Comparison of ENCODE assay signal across 12 cellular contexts in genomic region chr14:99264691-99265090, GRCh38. TPM values are rescaled to one million over a fixed set of nuclear protein-coding genes. Genes with fewer than 3 reads are reported as not detected.
DNase-seq lines count a peak whose midpoint lies in the region; ATAC-seq and TF ChIP-seq lines count a peak whose summit lies in the region.
"Had no signal": no experiment of that assay in that cellular context is flagged by ENCODE, and none has a peak within 500 bp of the region (broad histone marks: within the 10 kb centered on the region; RNA-seq: fewer than 3 reads in every experiment).

No MANE protein-coding gene starts in this region.

- no peak for TF ChIP-seq EP300 in tibial nerve (IDR thresholded peaks at IDR 0.05)

- ATAC-seq in DND-41 (ENCODE audit: insufficient read depth, low read depth), result no peak
- no peak for ATAC-seq in naive thymus-derived CD4-positive, alpha-beta T cell

- peaks cover 82 to 100% (median 99%) of the 10 kb centered on the region in 11 experiments for H3K27me3 ChIP-seq in BLaER1 treated with 17β-estradiol and CSF1 and Interleukin-3, amounts not matched to agents 10 nM and 100 nM
- H3K27me3 ChIP-seq in DND-41 (ENCODE audit: insufficient read depth, low read length, poor library complexity) (no peaks in the 10 kb centered on the region), GM23248 (replicated peaks; ENCODE audit: insufficient read depth) (peaks cover 81% of the 10 kb centered on the region), tibial nerve (peaks cover 0 to 99% of the 10 kb centered on the region in 2 donors)
- H3K27me3 ChIP-seq in naive thymus-derived CD4-positive, alpha-beta T cell (ENCODE audit: control insufficient read depth in 2 of 2, insufficient read depth in 2 of 2, low read length in 2 of 2), result no peaks in the 10 kb centered on the region

- no peaks in the 10 kb centered on the region for H3K9me3 Mint-ChIP-seq in activated naive CD8-positive, alpha-beta T cell (ENCODE audit: low read depth)
- H3K9me3 Mint-ChIP-seq in naive thymus-derived CD4-positive, alpha-beta T cell, result peaks cover 0 to 16% (median 0%) of the 10 kb centered on the region in 11 donors
- H3K9me3 Mint-ChIP-seq: neural crest cell had no signal

- H3K4me3 ChIP-seq in BLaER1 treated with 17β-estradiol and CSF1 and Interleukin-3, amounts not matched to agents 10 nM and 100 nM, result no peak overlapping the region
- H3K4me3 ChIP-seq in DND-41 (ENCODE audit: low read depth in 1 of 2, low read length in 2 of 2) (peak overlapping the region; percentile 7 to 69; a peak in 3 of 4 replicates), GM23248 (no peak overlapping the region), tibial nerve (no peak overlapping the region)
- peak overlapping the region; percentile 90 for H3K4me3 ChIP-seq in naive thymus-derived CD4-positive, alpha-beta T cell (ENCODE audit: low read length)

- H3K36me3 Mint-ChIP-seq in activated naive CD8-positive, alpha-beta T cell, result no peaks in the 10 kb centered on the region
- peaks cover 17 to 94% (median 78%) of the 10 kb centered on the region in 5 donors for H3K36me3 Mint-ChIP-seq in naive thymus-derived CD4-positive, alpha-beta T cell

- peak overlapping the region; percentile 98 for H3K4me3 Mint-ChIP-seq in activated naive CD8-positive, alpha-beta T cell
- H3K4me3 Mint-ChIP-seq in naive thymus-derived CD4-positive, alpha-beta T cell, result peak overlapping the region; percentile 92 to 100 (median 94)
- H3K4me3 Mint-ChIP-seq: B cell, neural crest cell had no signal

- H3K4me2 ChIP-seq in BLaER1 treated with 17β-estradiol and CSF1 and Interleukin-3, amounts not matched to agents 10 nM and 100 nM, result peak overlapping the region in 8 of 11 experiments; percentile 63 to 97 (median 74); a peak in 12 of 22 replicates
- peak overlapping the region; percentile 70 for H3K4me2 ChIP-seq in DND-41 (ENCODE audit: insufficient read depth, low read length)
- H3K4me2 ChIP-seq in GM23248 (ENCODE audit: unreplicated experiment), result no peak overlapping the region

- H2AFZ ChIP-seq in DND-41 (ENCODE audit: low read depth, low read length), result no peak overlapping the region
- no peak overlapping the region for H2AFZ ChIP-seq in GM23248

- POLR2A ChIA-PET in naive thymus-derived CD4-positive, alpha-beta T cell (lab: Charles Lee), result interaction anchor here (0.6 to 19.1 kb wide), 13 partner anchors 26 to 1287 kb away, joined by 3 to 1374 read pairs (median 11); no protein-coding TSS in a partner anchor

- intact Hi-C loops in naive thymus-derived CD4-positive, alpha-beta T cell (cut with micrococcal nuclease), result loop anchor here (1.0 to 10.0 kb wide), 8 partner anchors 280 to 1662 kb away; partner anchors contain the start of gene EVL (in 1 of the 2)

- no peaks in the 10 kb centered on the region for H3K9me3 ChIP-seq in BLaER1 treated with 17β-estradiol and CSF1 and Interleukin-3, amounts not matched to agents 10 nM and 100 nM (replicated peaks in 1 of 11)
- H3K9me3 ChIP-seq in DND-41 (ENCODE audit: insufficient read depth, low read length, severe bottlenecking) (no peaks in the 10 kb centered on the region), GM23248 (ENCODE audit: low read depth) (no peaks in the 10 kb centered on the region), tibial nerve (no peaks in the 10 kb centered on the region)
- H3K9me3 ChIP-seq in naive thymus-derived CD4-positive, alpha-beta T cell (ENCODE audit: control insufficient read depth in 2 of 3, low read length in 3 of 3), result no peaks in the 10 kb centered on the region

- CTCF ChIA-PET in naive thymus-derived CD4-positive, alpha-beta T cell (lab: Charles Lee), result interaction anchor here (0.6 to 4.2 kb wide), 10 partner anchors 20 to 1131 kb away, joined by 3 to 53 read pairs (median 8); no protein-coding TSS in a partner anchor

- TF ChIP-seq CTCF in DND-41 (IDR thresholded peaks at IDR 0.05; ENCODE audit: borderline replicate concordance, extremely low read depth, low read length, poor library complexity, severe bottlenecking) (no peak), tibial nerve (IDR thresholded peaks at IDR 0.05) (no peak)

- peaks cover 87% of the 10 kb centered on the region for H3K4me1 Mint-ChIP-seq in activated naive CD8-positive, alpha-beta T cell (ENCODE audit: low read depth)
- H3K4me1 Mint-ChIP-seq in naive thymus-derived CD4-positive, alpha-beta T cell, result peaks cover 55 to 84% (median 71%) of the 10 kb centered on the region in 7 donors

- no peaks in the 10 kb centered on the region for H3F3A ChIP-seq in GM23248 (ENCODE audit: insufficient read depth)

- no peaks in the 10 kb centered on the region for H3K9me2 ChIP-seq in GM23248 (ENCODE audit: insufficient read depth)

- no peak for DNase-seq in DND-41
- DNase-seq in naive thymus-derived CD4-positive, alpha-beta T cell, result peak in 6 of 9 donors; percentile 13 to 37 (median 34)
- DNase-seq in GM23248, result no peak
- DNase-seq in DMS 273 (lab: John Stamatoyannopoulos, UW; ENCODE audit: unreplicated experiment), result no peak
- DNase-seq in tibial nerve (ENCODE audit: low spot score in 2 of 2), result no peak
- DNase-seq: Karpas-422; stimulated activated CD4-positive, alpha-beta T cell treated with anti-CD3 and anti-CD28 coated beads, Interleukin-4, amount 100 ng/mL, for 4 hours had no signal

- H3K36me3 ChIP-seq in BLaER1 treated with 17β-estradiol and CSF1 and Interleukin-3, amounts not matched to agents 10 nM and 100 nM, result no peaks in the 10 kb centered on the region
- H3K36me3 ChIP-seq in DND-41 (ENCODE audit: insufficient read depth, low read length) (peaks cover 74% of the 10 kb centered on the region), GM23248 (ENCODE audit: low read depth) (no peaks in the 10 kb centered on the region), tibial nerve (no peaks in the 10 kb centered on the region)
- H3K36me3 ChIP-seq in naive thymus-derived CD4-positive, alpha-beta T cell (ENCODE audit: control insufficient read depth in 2 of 3, insufficient read depth in 3 of 3, low read length in 3 of 3), result peaks cover 0 to 24% (median 9%) of the 10 kb centered on the region in 3 experiments

- 11 to 13% methylated on average over 11 of the region's 11 CpGs for WGBS in GM23248 (ENCODE audit: low coverage in 1 of 2, low lambda C conversion rate in 2 of 2, missing lambda C conversion rate in 2 of 2), 2 experiments
- 45% methylated on average over 11 of the region's 11 CpGs for WGBS in tibial nerve, 2 donors

- H3K9ac ChIP-seq in BLaER1 treated with 17β-estradiol and CSF1 and Interleukin-3, amounts not matched to agents 10 nM and 100 nM, result peak overlapping the region in 3 of 11 experiments; percentile 4 to 24 (median 19); a peak in 1 of 22 replicates
- H3K9ac ChIP-seq in DND-41 (ENCODE audit: low read depth, low read length) (peak overlapping the region; percentile 85), GM23248 (no peak overlapping the region)

- H3K79me2 ChIP-seq in DND-41 (ENCODE audit: insufficient read depth, low read length), result peaks cover 100% of the 10 kb centered on the region
- H3K79me2 ChIP-seq in GM23248 (ENCODE audit: insufficient read depth), result no peaks in the 10 kb centered on the region

- H3K27me3 Mint-ChIP-seq in activated naive CD8-positive, alpha-beta T cell, result no peaks in the 10 kb centered on the region
- H3K27me3 Mint-ChIP-seq in naive thymus-derived CD4-positive, alpha-beta T cell, result peaks cover 0 to 4% (median 0%) of the 10 kb centered on the region in 5 donors

- TF ChIP-seq POLR2A in tibial nerve (IDR thresholded peaks at IDR 0.05), result no peak

- H3K27ac ChIP-seq in BLaER1 treated with 17β-estradiol and CSF1 and Interleukin-3, amounts not matched to agents 10 nM and 100 nM, result no peak overlapping the region
- H3K27ac ChIP-seq in DND-41 (ENCODE audit: low read length) (peak overlapping the region; percentile 86), GM23248 (no peak overlapping the region), tibial nerve (peak overlapping the region in 1 of 4 donors; percentile 47)
- H3K27ac ChIP-seq in naive thymus-derived CD4-positive, alpha-beta T cell (ENCODE audit: low read depth, low read length), result peak overlapping the region; percentile 98

- H3K4me1 ChIP-seq in BLaER1 treated with 17β-estradiol and CSF1 and Interleukin-3, amounts not matched to agents 10 nM and 100 nM, result peaks cover 35 to 86% (median 74%) of the 10 kb centered on the region in 10 experiments
- H3K4me1 ChIP-seq in DND-41 (ENCODE audit: insufficient read depth, low read length), result peaks cover 70% of the 10 kb centered on the region
- H3K4me1 ChIP-seq in naive thymus-derived CD4-positive, alpha-beta T cell (ENCODE audit: control insufficient read depth in 2 of 2, insufficient read depth in 2 of 2, low read length in 2 of 2), result peaks cover 33 to 57% of the 10 kb centered on the region in 2 donors
- H3K4me1 ChIP-seq in GM23248 (ENCODE audit: insufficient read depth), result no peaks in the 10 kb centered on the region
- H3K4me1 ChIP-seq in tibial nerve, result peaks cover 0 to 14% (median 0%) of the 10 kb centered on the region in 4 donors

- in situ Hi-C loops in GM23248 (cut with MboI), result loop anchor here (25.0 kb wide), 1 partner anchor 1127 kb away; no protein-coding TSS in a partner anchor

- peak overlapping the region; percentile 99 for H3K27ac Mint-ChIP-seq in activated naive CD8-positive, alpha-beta T cell
- H3K27ac Mint-ChIP-seq in naive thymus-derived CD4-positive, alpha-beta T cell, result peak overlapping the region; percentile 99 to 100 (median 100)
- H3K27ac Mint-ChIP-seq: B cell had no signal

- H4K20me1 ChIP-seq in BLaER1 treated with 17β-estradiol and CSF1 and Interleukin-3, amounts not matched to agents 10 nM and 100 nM, result peaks cover 0 to 94% (median 32%) of the 10 kb centered on the region in 11 experiments; a peak in 17 of 22 replicates
- H4K20me1 ChIP-seq in DND-41 (ENCODE audit: insufficient read depth, low read length) (peaks cover 78% of the 10 kb centered on the region), GM23248 (ENCODE audit: insufficient read depth) (no peaks in the 10 kb centered on the region)

RNA-seq across cellular contexts. Expression of gene BCL11B, which starts 7.3 kb away (rescaled TPM):
- total RNA-seq in naive thymus-derived CD4-positive, alpha-beta T cell, result 100 to 1,000 TPM in 4 of 5 experiments, 10 to 100 TPM in 1; 96.3 to 269 (median 223) TPM
- polyA plus RNA-seq in naive thymus-derived CD4-positive, alpha-beta T cell, result 10 to 100 TPM; 10.9 to 11.6 TPM
- total RNA-seq in GM23248 (2014; rRNA removed; shearing (Covaris generic)), result not detected in 2 replicates
- polyA plus RNA-seq in GM23248 (2016; fragmentation: Nextera tagmentation; extraction: Ambion mirVana), result not detected in 2 replicates
- total RNA-seq in tibial nerve, result under 1 TPM; 0.21 to 0.78 (median 0.26) TPM
- total RNA-seq: NCI-H460 had no signal

Comparison
In these comparisons a context has a peak if more than half of its experiments do, and no peak if none do; other contexts are left out.
1. H3K27ac ChIP-seq: peak in DND-41 (single experiment) and naive thymus-derived CD4-positive, alpha-beta T cell (single experiment); none in BLaER1 treated with 17β-estradiol and CSF1 and Interleukin-3, amounts not matched to agents 10 nM and 100 nM (0 of 11) and GM23248 (single experiment).
2. H3K4me3 ChIP-seq: peak in DND-41 (2 of 2) and naive thymus-derived CD4-positive, alpha-beta T cell (single experiment); none in BLaER1 treated with 17β-estradiol and CSF1 and Interleukin-3, amounts not matched to agents 10 nM and 100 nM (0 of 10), GM23248 (single experiment) and tibial nerve (0 of 4).
3. DNase-seq: peak in naive thymus-derived CD4-positive, alpha-beta T cell (6 of 9); none in DND-41 (single experiment), GM23248 (single experiment), DMS 273 (single experiment) and tibial nerve (0 of 2).
4. RNA of gene BCL11B, which starts 7.3 kb away (total RNA-seq): 96.3 to 269 TPM in naive thymus-derived CD4-positive, alpha-beta T cell; 0.21 to 0.78 TPM in tibial nerve and not detected in GM23248; every median in the first group is over 10 times any median in the second.